33 cellular contexts compared by ENCODE assay signal in the genomic region with DNA sequence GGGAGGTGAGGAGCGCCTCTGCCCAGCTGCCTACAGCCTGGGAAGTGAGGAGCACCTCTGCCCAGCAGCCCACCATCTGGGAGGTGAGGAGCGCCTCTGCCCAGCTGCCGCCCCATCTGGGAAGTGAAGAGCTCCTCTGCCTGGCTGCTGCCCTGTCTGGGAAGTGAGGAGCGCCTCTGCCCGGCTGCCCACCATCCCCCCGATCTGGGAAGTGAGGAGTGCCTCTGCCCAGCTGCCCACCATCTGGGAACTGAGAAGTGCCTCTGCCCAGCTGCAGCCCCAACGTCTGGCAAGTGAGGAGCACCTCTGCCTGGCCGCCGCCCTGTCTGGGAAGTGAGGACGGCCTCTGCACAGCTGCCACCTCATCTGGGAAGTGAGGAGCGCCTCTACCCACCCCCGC.
"Had no signal": no experiment of that assay in that cellular context is flagged by ENCODE, and none has a peak within 500 bp of the region (broad histone marks: within the 10 kb centered on the region; RNA-seq: fewer than 3 reads in every experiment).

No MANE protein-coding gene starts in this region.

- H3K27ac ChIP-seq: adrenal gland, ascending aorta, body of pancreas, brain microvascular endothelial cell, breast epithelium, cardiac muscle cell had no signal

- H3K36me3 ChIP-seq: adrenal gland, ascending aorta, brain microvascular endothelial cell, breast epithelium, cardiac muscle cell had no signal

- H3K4me3 ChIP-seq: adrenal gland, ascending aorta, body of pancreas, breast epithelium, cardiac muscle cell had no signal

- H3K9me3 ChIP-seq: adrenal gland, ascending aorta had no signal

- FAIRE-seq: astrocyte, bronchial epithelial cell had no signal

- H3K27me3 ChIP-seq: adrenal gland, ascending aorta, body of pancreas, brain microvascular endothelial cell, breast epithelium, cardiac muscle cell had no signal

- H3K4me1 ChIP-seq: adrenal gland, ascending aorta, body of pancreas, breast epithelium had no signal

- ATAC-seq: activated naive CD4-positive, alpha-beta T cell treated with anti-CD3 and anti-CD28 coated beads, Interleukin-2, amount 50 U/mL, for 72 hours; activated naive CD8-positive, alpha-beta T cell treated with anti-CD3 and anti-CD28 coated beads, Interleukin-2, amount 50 U/mL, for 24 hours; activated T-cell treated with anti-CD3 and anti-CD28 coated beads, Interleukin-2, amount 50 U/mL, for 4 hours; activated T-cell treated with anti-CD3 and anti-CD28 coated beads, Interleukin-2, amount 50 U/mL, for 72 hours; activated T-helper 17 cell treated with anti-CD3 and anti-CD28 coated beads, Interleukin-2, amount 50 U/mL, for 72 hours; body of pancreas had no signal

- DNase-seq: activated effector memory CD4-positive, alpha-beta T cell treated with anti-CD3 and anti-CD28 coated beads, Interleukin-2, amount 50 U/mL, for 16 hours; activated effector memory CD4-positive, alpha-beta T cell treated with Interleukin-2 at 50 U/mL for 16 hours; activated gamma-delta T cell; activated gamma-delta T cell treated with Interleukin-2 at 50 U/mL for 16 hours; activated naive CD4-positive, alpha-beta T cell; activated naive CD4-positive, alpha-beta T cell treated with anti-CD3 and anti-CD28 coated beads for 36 hours; activated naive CD4-positive, alpha-beta T cell treated with anti-CD3 and anti-CD28 coated beads, Interleukin-2, amount 10 ng/mL, durations not matched to agents 7 days and 5 days; activated naive CD4-positive, alpha-beta T cell treated with anti-CD3 and anti-CD28 coated beads, Interleukin-2, amount 50 U/mL, for 16 hours; activated naive CD4-positive, alpha-beta T cell treated with Interleukin-2 at 50 U/mL for 16 hours; activated naive CD8-positive, alpha-beta T cell treated with anti-CD3 and anti-CD28 coated beads for 36 hours; activated naive CD8-positive, alpha-beta T cell treated with anti-CD3 and anti-CD28 coated beads, Interleukin-2, amount 10 ng/mL, durations not matched to agents 7 days and 5 days; activated naive CD8-positive, alpha-beta T cell treated with anti-CD3 and anti-CD28 coated beads, Interleukin-2, amount 50 U/mL, for 24 hours; activated T-cell treated with anti-CD3 and anti-CD28 coated beads, Interleukin-2, amount 50 U/mL, for 24 hours; activated T-cell treated with anti-CD3 and anti-CD28 coated beads, Interleukin-2, amount 50 U/mL, for 4 hours; activated T-cell treated with anti-CD3 and anti-CD28 coated beads, Interleukin-2, amount 50 U/mL, for 48 hours; activated T-cell treated with anti-CD3 and anti-CD28 coated beads, Interleukin-2, amount 50 U/mL, for 72 hours; adrenal gland; amniotic stem cell; amygdala; anterior cingulate cortex; aorta; body of pancreas; brain microvascular endothelial cell; caudate nucleus; central memory CD4-positive, alpha-beta T cell; cerebellar nuclear complex had no signal
